Comparison of ENCODE assay signal across 17 cellular contexts in genomic region chr20:3710027-3710426, GRCh38. TPM values are rescaled to one million over a fixed set of nuclear protein-coding genes. Genes with fewer than 3 reads are reported as not detected.
A peak's percentile ranks its signal among the peaks of the same experiment; 100 is the strongest.
DNase-seq lines count a peak whose midpoint lies in the region; ATAC-seq and TF ChIP-seq lines count a peak whose summit lies in the region.
"Had no signal": no experiment of that assay in that cellular context is flagged by ENCODE, and none has a peak within 500 bp of the region (broad histone marks: within the 10 kb centered on the region; RNA-seq: fewer than 3 reads in every experiment).

No MANE protein-coding gene starts in this region.

- H3K27me3 ChIP-seq in right atrium auricular region (no peaks in the 10 kb centered on the region), vagina (no peaks in the 10 kb centered on the region)

- H3K36me3 ChIP-seq in right atrium auricular region (no peaks in the 10 kb centered on the region), vagina (no peaks in the 10 kb centered on the region)

- H3K27ac ChIP-seq in right atrium auricular region (peak overlapping the region in 1 of 2 donors; percentile 29), vagina (peak overlapping the region; percentile 25)
- H3K27ac ChIP-seq: PC-9 had no signal

- H3K4me1 ChIP-seq in right atrium auricular region (peaks cover 0 to 16% of the 10 kb centered on the region in 2 donors), vagina (peaks cover 14% of the 10 kb centered on the region)

- H3K4me3 ChIP-seq in right atrium auricular region (no peak overlapping the region), vagina (no peak overlapping the region)
- H3K4me3 ChIP-seq: PC-9 had no signal

- no peaks in the 10 kb centered on the region for H3K9me3 ChIP-seq in right atrium auricular region
- H3K9me3 ChIP-seq in vagina, result no peaks in the 10 kb centered on the region

- DNase-seq in Right ventricle myocardium inferior (ENCODE audit: missing footprints), result peak; percentile 72
- DNase-seq in right atrium auricular region (ENCODE audit: low spot score), result no peak
- DNase-seq in left ventricle myocardium superior, result peak; percentile 55
- no peak for DNase-seq in vagina (ENCODE audit: extremely low spot score in 2 of 2)
- no peak for DNase-seq in iPS-NIHi11 (ENCODE audit: low spot score)
- DNase-seq in hepatic stellate cell (ENCODE audit: low spot score), result no peak
- DNase-seq: activated naive CD4-positive, alpha-beta T cell treated with anti-CD3 and anti-CD28 coated beads, Interleukin-2, amount 10 ng/mL, durations not matched to agents 7 days and 5 days; GF-D8; Kasumi-1; mammary epithelial cell; NCI-H187 treated with DMSO at 0.1 percent for 48 hours; NCI-H510A; nephron progenitor cell; PC-9; stimulated activated CD4-positive, alpha-beta T cell treated with anti-CD3 and anti-CD28 coated beads, Interleukin-4, amount 100 ng/mL, for 24 hours; SW 1271 had no signal

- intact Hi-C loops in Right ventricle myocardium inferior (cut with DNase I), result loop anchor here (1.0 kb wide), 1 partner anchor 33 kb away; no protein-coding TSS in a partner anchor
- intact Hi-C loops in left ventricle myocardium superior (cut with micrococcal nuclease), result no loop called here
- intact Hi-C loops in vagina (cut with DNase I), result loop anchor here (1.0 kb wide), 1 partner anchor 34 kb away; no protein-coding TSS in a partner anchor

- TF ChIP-seq CTCF in right atrium auricular region (IDR thresholded peaks at IDR 0.05) (no peak), vagina (IDR thresholded peaks at IDR 0.05) (no peak)

- ATAC-seq in Right ventricle myocardium inferior, result no peak
- ATAC-seq in left ventricle myocardium superior, result peak; percentile 29

- TF ChIP-seq POLR2A in vagina (IDR thresholded peaks at IDR 0.05), result no peak

RNA-seq across cellular contexts. Expression of gene SIGLEC1, which starts 2.4 kb away (rescaled TPM):
- total RNA-seq in Right ventricle myocardium inferior (9.5 TPM), right atrium auricular region (1 to 10 TPM; 3.2 to 3.9 TPM), left ventricle myocardium superior (7.1 TPM), vagina (8.8 TPM)
- total RNA-seq: mammary epithelial cell, PC-9 had no signal

RNA-seq across cellular contexts. Expression of gene HSPA12B, which starts 22.5 kb away (rescaled TPM):
- total RNA-seq in Right ventricle myocardium inferior (17.5 TPM), right atrium auricular region (10 to 100 TPM; 11.2 to 13.4 TPM), left ventricle myocardium superior (16.2 TPM), vagina (21.6 TPM)
- total RNA-seq: mammary epithelial cell, PC-9 had no signal

RNA-seq across cellular contexts. Expression of gene ADAM33, which starts 28.2 kb away (rescaled TPM):
- 13.4 TPM for total RNA-seq in Right ventricle myocardium inferior
- 10 to 100 TPM in 1 of 2 donors, 1 to 10 TPM in 1; 9.7 to 13.8 TPM for total RNA-seq in right atrium auricular region
- 12.2 TPM for total RNA-seq in left ventricle myocardium superior
- 119 TPM for total RNA-seq in vagina
- total RNA-seq: PC-9 had no signal

RNA-seq across cellular contexts. Expression of gene GFRA4, which starts 46.8 kb away (rescaled TPM):
- total RNA-seq in Right ventricle myocardium inferior (not detected), right atrium auricular region (not detected), left ventricle myocardium superior (not detected), vagina (not detected)
- total RNA-seq: mammary epithelial cell, PC-9, ureter had no signal

RNA-seq across cellular contexts. Expression of gene ADISSP, which starts 57.5 kb away (rescaled TPM):
- total RNA-seq in Right ventricle myocardium inferior (14.6 TPM), right atrium auricular region (10 to 100 TPM; 10.8 to 11.2 TPM), left ventricle myocardium superior (10.3 TPM), vagina (16.0 TPM)

Comparison
In these comparisons a context has a peak if more than half of its experiments do, and no peak if none do; other contexts are left out.
1. DNase-seq: peak in Right ventricle myocardium inferior (single experiment) and left ventricle myocardium superior (single experiment); none in right atrium auricular region (single experiment), vagina (0 of 2), iPS-NIHi11 (single experiment) and hepatic stellate cell (single experiment).